8 cellular contexts compared by ENCODE assay signal in genomic region chr20:45971675-45972499, GRCh38. TPM values are rescaled to one million over a fixed set of nuclear protein-coding genes. Genes with fewer than 3 reads are reported as not detected.
DNase-seq lines count a peak whose midpoint lies in the region; ATAC-seq and TF ChIP-seq lines count a peak whose summit lies in the region.

TSS of gene ZNF335 (minus strand) at chr20:45972203. CDS start at chr20:45971410, 793 bp downstream.

- peak within 1 kb of the TSS; percentile 95 to 99 for H3K27ac ChIP-seq in right atrium auricular region
- H3K27ac ChIP-seq in uterus = peak within 1 kb of the TSS; percentile 97 to 99

- H3K27me3 ChIP-seq in right atrium auricular region = no peaks in the 10 kb centered on the region
- no peaks in the 10 kb centered on the region for H3K27me3 ChIP-seq in uterus

- ATAC-seq in GM18499 (IDR thresholded peaks at IDR 0.05; ENCODE audit: insufficient read depth, unreplicated experiment) (peak; percentile 36), HG02943 (IDR thresholded peaks at IDR 0.05; ENCODE audit: low read depth, unreplicated experiment) (peak; percentile 84)

- H3K4me3 ChIP-seq in right atrium auricular region = peak within 1 kb of the TSS; percentile 87 to 90
- peak within 1 kb of the TSS; percentile 59 to 93 for H3K4me3 ChIP-seq in uterus

- H3K4me1 ChIP-seq in right atrium auricular region = peaks cover 0 to 25% of the 10 kb centered on the region in 2 donors
- H3K4me1 ChIP-seq in uterus = peaks cover 0 to 11% of the 10 kb centered on the region in 2 donors

- peak; percentile 73 to 78 for TF ChIP-seq POLR2A in uterus (IDR thresholded peaks at IDR 0.05)

- peak; percentile 34 to 62 for TF ChIP-seq CTCF in right atrium auricular region (IDR thresholded peaks at IDR 0.05)
- TF ChIP-seq CTCF in uterus (IDR thresholded peaks at IDR 0.05) = peak; percentile 34 to 76 (median 51)

- no peaks in the 10 kb centered on the region for H3K9me3 ChIP-seq in right atrium auricular region
- H3K9me3 ChIP-seq in uterus = no peaks in the 10 kb centered on the region

- DNase-seq in NCI-H187 treated with DMSO at 0.1 percent for 48 hours (lab: John Stamatoyannopoulos, UW) (peak; percentile 38), anterior cingulate cortex (lab: John Stamatoyannopoulos, UW) (peak; percentile 79 to 99 (median 93)), right atrium auricular region (ENCODE audit: low spot score) (peak; percentile 95), pulmonary artery endothelial cell (ENCODE audit: low read depth, low spot score) (peak; percentile 89), uterus (peak; percentile 94 to 96)

- intact Hi-C loops in T-helper 2 cell treated with Interferon-gamma antibody and Interleukin-4, amounts not matched to agents 100 ng/mL and 5 ng/mL, for 36 hours (cut with micrococcal nuclease) = loop anchor here (1.0 to 5.0 kb wide), 10 partner anchors 37 to 609 kb away; partner anchors contain the start of genes ACOT8, CTSA, DNTTIP1 and ELMO2
- intact Hi-C loops in uterus (cut with DNase I; ENCODE audit: low total_unique reads) = no loop called here

- H3K36me3 ChIP-seq in right atrium auricular region (peaks cover 21% of the 10 kb centered on the region), uterus (no peaks in the 10 kb centered on the region)

RNA-seq across cellular contexts. Expression of gene ZNF335, which starts in this region (rescaled TPM):
- total RNA-seq in T-helper 2 cell treated with Interferon-gamma antibody and Interleukin-4, amounts not matched to agents 100 ng/mL and 5 ng/mL, for 36 hours = 37.6 and 38.7 TPM in 2 replicates
- total RNA-seq in right atrium auricular region = 10 to 100 TPM in 1 of 2 donors, 1 to 10 TPM in 1; 6.6 to 12.1 TPM
- 9.5 and 14.6 TPM in 2 replicates for total RNA-seq in pulmonary artery endothelial cell
- total RNA-seq in uterus = 10 to 100 TPM; 14.9 to 40.0 (median 29.0) TPM

Comparison
In these comparisons a context has a peak if more than half of its experiments do, and no peak if none do; other contexts are left out.
1. Peak in every context shown above with its lines: DNase-seq, ATAC-seq, H3K4me3 ChIP-seq and H3K27ac ChIP-seq.
2. DNase-seq: peak in every context shown above with its lines; median percentile 95 in right atrium auricular region; 95 in uterus; 93 in anterior cingulate cortex; 89 in pulmonary artery endothelial cell; 38 in NCI-H187 treated with DMSO at 0.1 percent for 48 hours.